ENCODE assay signal across 8 cellular contexts in the genomic region with DNA sequence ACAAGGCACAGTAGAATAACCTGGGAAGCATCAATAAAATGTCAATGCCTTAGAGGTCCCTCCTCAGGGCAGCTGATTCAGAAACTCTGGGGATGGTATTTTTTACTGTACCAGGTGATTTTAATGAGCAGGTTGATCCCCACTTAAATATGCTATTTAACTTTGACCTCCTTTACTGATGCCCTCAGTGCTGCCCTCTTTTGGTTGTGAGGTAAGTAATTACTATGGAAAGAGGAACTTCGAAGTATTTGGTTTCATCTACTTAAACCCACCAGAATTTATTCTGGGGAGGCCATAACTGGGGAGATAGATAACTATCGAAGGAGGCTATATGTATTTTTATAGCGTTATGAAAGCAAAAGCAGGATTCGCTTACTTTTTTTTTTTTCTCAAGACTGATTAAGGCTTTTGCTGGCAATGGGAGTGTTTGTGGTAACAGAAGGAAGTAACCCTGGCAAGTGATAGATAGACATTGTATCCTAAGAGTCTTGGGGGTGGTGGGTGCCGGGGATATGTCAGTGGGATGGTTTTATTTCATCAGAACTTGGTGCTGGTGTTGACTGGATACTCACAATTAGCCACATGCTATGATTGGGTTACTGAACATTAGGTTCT.
DNase-seq lines count a peak whose midpoint lies in the region; ATAC-seq and TF ChIP-seq lines count a peak whose summit lies in the region.

No MANE protein-coding gene starts in this region.

- intact Hi-C loops in Right ventricle myocardium superior (cut with DNase I): no loop called here
- intact Hi-C loops in left colon (cut with DNase I, micrococcal nuclease): no loop called here
- intact Hi-C loops in spleen (cut with DNase I; ENCODE audit: low total_unique reads): no loop called here

- ATAC-seq in Right ventricle myocardium superior (ENCODE audit: poor library complexity) (no peak), GM21528 (IDR thresholded peaks at IDR 0.05; ENCODE audit: low FRiP score, unreplicated experiment) (peak; percentile 83), HG03575 (IDR thresholded peaks at IDR 0.05; ENCODE audit: extremely low read depth, insufficient number of reproducible peaks, low FRiP score, unreplicated experiment) (peak; percentile 77), left colon (peak; percentile 80)

- TF ChIP-seq CTCF in cardiac muscle cell (IDR thresholded peaks at IDR 0.05; ENCODE audit: low read depth, low read length) (peak; percentile 56), spleen (IDR thresholded peaks at IDR 0.05 in 8 of 11, conservative IDR thresholded peaks at IDR 0.05 in 3 of 11) (peak in 5 of 11 experiments; percentile 18 to 49 (median 22))

- H3K9me3 ChIP-seq in cardiac muscle cell (ENCODE audit: low read depth): no peaks in the 10 kb centered on the region
- no peaks in the 10 kb centered on the region for H3K9me3 ChIP-seq in spleen

- peak; percentile 23 to 47 for DNase-seq in cardiac muscle cell (ENCODE audit: low read depth in 1 of 2, low spot score in 1 of 2)
- DNase-seq in Right ventricle myocardium superior: no peak
- DNase-seq in UCSD-AML1 (lab: John Stamatoyannopoulos, UW; ENCODE audit: unreplicated experiment): peak; percentile 11
- peak in 1 of 2 donors; percentile 19 for DNase-seq in left colon
- DNase-seq in NCI-H510A (lab: John Stamatoyannopoulos, UW): no peak
- no peak for DNase-seq in spleen

- H3K27me3 ChIP-seq in cardiac muscle cell (no peaks in the 10 kb centered on the region), spleen (replicated peaks in 1 of 7) (no peaks in the 10 kb centered on the region)

- TF ChIP-seq POLR2A in spleen (IDR thresholded peaks at IDR 0.05): no peak

- H3K4me3 ChIP-seq in cardiac muscle cell (no peak overlapping the region), spleen (no peak overlapping the region)

- H3K4me1 ChIP-seq in cardiac muscle cell (ENCODE audit: low read depth) (peaks cover 3% of the 10 kb centered on the region), spleen (no peaks in the 10 kb centered on the region)

- H3K27ac ChIP-seq in cardiac muscle cell: no peak overlapping the region
- no peak overlapping the region for H3K27ac ChIP-seq in spleen

- 15 to 38% (median 23%) methylated on average over 5 of the region's 5 CpGs for WGBS in spleen, 5 donors

- H3K36me3 ChIP-seq in cardiac muscle cell: no peaks in the 10 kb centered on the region
- no peaks in the 10 kb centered on the region for H3K36me3 ChIP-seq in spleen

Comparison
In these comparisons a context has a peak if more than half of its experiments do, and no peak if none do; other contexts are left out.
1. DNase-seq: peak in cardiac muscle cell (2 of 2) and UCSD-AML1 (single experiment); none in Right ventricle myocardium superior (single experiment), NCI-H510A (single experiment) and spleen (single experiment).